In the genomic region with DNA sequence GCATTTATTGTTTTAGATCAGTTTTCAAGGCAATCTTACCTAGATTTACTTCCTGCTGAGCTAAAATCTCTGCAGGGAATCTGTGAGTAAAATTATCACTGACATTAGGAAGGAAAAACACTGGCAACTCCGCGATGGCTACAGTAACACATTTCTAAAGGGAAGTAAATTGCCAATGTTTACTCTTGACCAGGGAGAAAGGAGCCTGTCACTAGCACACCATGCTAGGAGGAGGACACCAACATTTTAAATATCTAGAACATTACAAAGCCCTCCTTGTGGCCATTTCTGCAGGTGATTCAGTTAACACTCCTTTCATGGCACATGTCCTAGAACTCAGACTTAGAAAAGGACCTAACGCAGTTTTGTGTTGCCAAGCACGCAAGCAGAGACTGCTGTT, we compare ENCODE assay signal across 1 cellular context.
TF ChIP-seq lines count a peak whose summit lies in the region.

No MANE protein-coding gene starts in this region.

TF ChIP-seq in WTC11, 78 proteins besides CTCF, POLR2A, EP300 and RAD21 (continued from another document):
- TF ChIP-seq, protein P1, sequence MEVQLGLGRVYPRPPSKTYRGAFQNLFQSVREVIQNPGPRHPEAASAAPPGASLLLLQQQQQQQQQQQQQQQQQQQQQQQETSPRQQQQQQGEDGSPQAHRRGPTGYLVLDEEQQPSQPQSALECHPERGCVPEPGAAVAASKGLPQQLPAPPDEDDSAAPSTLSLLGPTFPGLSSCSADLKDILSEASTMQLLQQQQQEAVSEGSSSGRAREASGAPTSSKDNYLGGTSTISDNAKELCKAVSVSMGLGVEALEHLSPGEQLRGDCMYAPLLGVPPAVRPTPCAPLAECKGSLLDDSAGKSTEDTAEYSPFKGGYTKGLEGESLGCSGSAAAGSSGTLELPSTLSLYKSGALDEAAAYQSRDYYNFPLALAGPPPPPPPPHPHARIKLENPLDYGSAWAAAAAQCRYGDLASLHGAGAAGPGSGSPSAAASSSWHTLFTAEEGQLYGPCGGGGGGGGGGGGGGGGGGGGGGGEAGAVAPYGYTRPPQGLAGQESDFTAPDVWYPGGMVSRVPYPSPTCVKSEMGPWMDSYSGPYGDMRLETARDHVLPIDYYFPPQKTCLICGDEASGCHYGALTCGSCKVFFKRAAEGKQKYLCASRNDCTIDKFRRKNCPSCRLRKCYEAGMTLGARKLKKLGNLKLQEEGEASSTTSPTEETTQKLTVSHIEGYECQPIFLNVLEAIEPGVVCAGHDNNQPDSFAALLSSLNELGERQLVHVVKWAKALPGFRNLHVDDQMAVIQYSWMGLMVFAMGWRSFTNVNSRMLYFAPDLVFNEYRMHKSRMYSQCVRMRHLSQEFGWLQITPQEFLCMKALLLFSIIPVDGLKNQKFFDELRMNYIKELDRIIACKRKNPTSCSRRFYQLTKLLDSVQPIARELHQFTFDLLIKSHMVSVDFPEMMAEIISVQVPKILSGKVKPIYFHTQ (CRISPR knock-in tag; IDR thresholded peaks at IDR 0.05), result no peak
- TF ChIP-seq ZNF317 (CRISPR knock-in tag; IDR thresholded peaks at IDR 0.05; ENCODE audit: borderline replicate concordance, low read depth), result no peak
- no peak for TF ChIP-seq NFE2L1 (CRISPR knock-in tag; IDR thresholded peaks at IDR 0.05)
- no peak for TF ChIP-seq SP1 (CRISPR knock-in tag; conservative IDR thresholded peaks at IDR 0.05)
- TF ChIP-seq CBFB (CRISPR knock-in tag; IDR thresholded peaks at IDR 0.05; ENCODE audit: low read depth), result no peak
- TF ChIP-seq ZNF423 (CRISPR knock-in tag; IDR thresholded peaks at IDR 0.05), result no peak
- TF ChIP-seq ZNF416 (CRISPR knock-in tag; IDR thresholded peaks at IDR 0.05), result no peak
- TF ChIP-seq ETV6 (CRISPR knock-in tag; IDR thresholded peaks at IDR 0.05), result no peak
- no peak for TF ChIP-seq ZNF263 (CRISPR knock-in tag; IDR thresholded peaks at IDR 0.05; ENCODE audit: low read depth)
- no peak for TF ChIP-seq NR1H2 (CRISPR knock-in tag; IDR thresholded peaks at IDR 0.05)
- no peak for TF ChIP-seq ZNF219 (CRISPR knock-in tag; IDR thresholded peaks at IDR 0.05; ENCODE audit: borderline replicate concordance)
- TF ChIP-seq GABPB1 (CRISPR knock-in tag; IDR thresholded peaks at IDR 0.05), result no peak
- no peak for TF ChIP-seq FOXJ3 (CRISPR knock-in tag; IDR thresholded peaks at IDR 0.05; ENCODE audit: borderline replicate concordance)
- no peak for TF ChIP-seq OVOL2 (CRISPR knock-in tag; IDR thresholded peaks at IDR 0.05; ENCODE audit: borderline replicate concordance)
